8 cellular contexts compared by ENCODE assay signal in genomic region chr20:63628246-63628975, GRCh38. TPM values are rescaled to one million over a fixed set of nuclear protein-coding genes. Genes with fewer than 3 reads are reported as not detected.
A peak's percentile ranks its signal among the peaks of the same experiment; 100 is the strongest.
DNase-seq lines count a peak whose midpoint lies in the region; ATAC-seq and TF ChIP-seq lines count a peak whose summit lies in the region.

No MANE protein-coding gene starts in this region.

- H3K36me3 Mint-ChIP-seq in T-cell, result peaks cover 13% of the 10 kb centered on the region

- peak overlapping the region; percentile 98 to 99 (median 99) for H3K4me3 Mint-ChIP-seq in T-cell

- peaks cover 45 to 53% (median 51%) of the 10 kb centered on the region in 3 donors for H3K4me1 Mint-ChIP-seq in T-cell

- in situ Hi-C loops in T47D (cut with HindIII; ENCODE audit: low pct_unique_long_range_greater_than_20kb, low sequenced_read_pairs), result no loop called here

- TF ChIP-seq CTCF in GM12865 (IDR thresholded peaks at IDR 0.05; ENCODE audit: insufficient read depth, low read depth, low read length, missing control alignments), result no peak

- POLR2A ChIA-PET in T-cell (lab: Charles Lee), result no interaction called here

- H3K27me3 Mint-ChIP-seq in T-cell, result no peaks in the 10 kb centered on the region

- CTCF ChIA-PET in T-cell (lab: Charles Lee), result no interaction called here

- ATAC-seq in T-cell (replicated peaks in 1 of 4), result peak in 2 of 4 experiments; percentile 22 to 23
- ATAC-seq in left lobe of liver, result peak; percentile 70
- no peak for ATAC-seq in HG03378 (IDR thresholded peaks at IDR 0.05; ENCODE audit: unreplicated experiment)
- ATAC-seq in HG02759 (IDR thresholded peaks at IDR 0.05; ENCODE audit: unreplicated experiment), result no peak

- H3K4me3 ChIP-seq in GM12865 (ENCODE audit: low read depth, low read length), result peak overlapping the region; percentile 81

- H3K27ac Mint-ChIP-seq in T-cell, result peak overlapping the region; percentile 97 to 99

- no peaks in the 10 kb centered on the region for H3K9me3 Mint-ChIP-seq in T-cell

- DNase-seq in GM12865 (ENCODE audit: low read depth) (peak; percentile 89), NCI-H1694 (lab: John Stamatoyannopoulos, UW) (peak; percentile 77), T-cell (peak in 14 of 34 experiments; percentile 23 to 64 (median 46)), T47D (ENCODE audit: low read depth in 1 of 2, low spot score in 1 of 2) (peak; percentile 90 to 91), left lobe of liver (ENCODE audit: low spot score) (peak; percentile 73)
- peak; percentile 52 for DNase-seq in stimulated activated CD4-positive, alpha-beta T cell treated with anti-CD3 and anti-CD28 coated beads, Interleukin-2, amount 100 ng/mL, for 4 hours (ENCODE audit: low read depth)

RNA-seq across cellular contexts. Expression of gene GMEB2, which starts 1.5 kb away (rescaled TPM):
- total RNA-seq in T-cell, result 10 to 100 TPM; 20.7 to 30.3 (median 29.0) TPM
- 4.5 TPM for total RNA-seq in left lobe of liver

RNA-seq across cellular contexts. Expression of gene STMN3, which starts 24.8 kb away (rescaled TPM):
- total RNA-seq in T-cell (100 to 1,000 TPM in 3 of 5 donors, 10 to 100 TPM in 2; 92.9 to 121 (median 107) TPM), left lobe of liver (1.5 TPM)

RNA-seq across cellular contexts. Expression of gene RTEL1, which starts 29.7 kb away (rescaled TPM):
- total RNA-seq in T-cell (10 to 100 TPM; 30.7 to 41.6 (median 36.8) TPM), left lobe of liver (13.8 TPM)

RNA-seq across cellular contexts. Expression of gene HELZ2, which starts 54.4 kb away (rescaled TPM):
- 10 to 100 TPM; 31.6 to 73.0 (median 43.5) TPM for total RNA-seq in T-cell
- total RNA-seq in left lobe of liver, result 18.1 TPM

Comparison
In these comparisons a context has a peak if more than half of its experiments do, and no peak if none do; other contexts are left out.
1. RNA of gene STMN3, which starts 24.8 kb away (total RNA-seq): 92.9 to 121 TPM in T-cell; 1.5 TPM in left lobe of liver (single experiment); every median in the first group is over 10 times any median in the second.